Comparison of ENCODE assay signal across 14 cellular contexts in the genomic region with DNA sequence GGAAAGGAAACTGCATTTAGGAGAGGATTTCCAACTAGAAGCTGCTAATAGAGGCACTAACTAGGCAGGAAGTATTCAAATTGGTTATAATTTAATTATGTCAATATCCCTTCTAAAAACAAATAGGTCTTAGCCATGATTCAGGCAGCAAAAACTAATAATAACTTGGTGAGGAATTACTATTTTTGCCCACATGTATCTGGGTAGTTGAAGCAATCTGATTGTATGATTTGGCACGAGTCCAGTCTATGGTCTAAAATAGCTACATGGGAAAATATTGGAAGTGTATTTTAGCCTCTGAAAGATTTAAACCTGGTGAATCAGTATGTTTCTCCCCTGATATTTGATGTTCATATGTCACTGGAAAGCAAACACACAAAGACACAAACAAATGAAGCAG.
"Had no signal": no experiment of that assay in that cellular context is flagged by ENCODE, and none has a peak within 500 bp of the region (broad histone marks: within the 10 kb centered on the region; RNA-seq: fewer than 3 reads in every experiment).

No MANE protein-coding gene starts in this region.

- H3K4me3 ChIP-seq: gastrocnemius medialis, heart right ventricle, left lung, suprapubic skin had no signal

- DNase-seq: activated naive CD4-positive, alpha-beta T cell treated with anti-CD3 and anti-CD28 coated beads, Interleukin-2, amount 50 U/mL, for 16 hours; effector CD4-positive, alpha-beta T cell; gastrocnemius medialis; heart right ventricle; left lung; nephron progenitor cell; stimulated activated CD4-positive, alpha-beta T cell treated with anti-CD3 and anti-CD28 coated beads, Interleukin-2, amount 100 ng/mL, for 48 hours; stimulated activated naive CD4-positive, alpha-beta T cell treated with Interleukin-2 at 50 U/mL for 16 hours; T-helper 2 cell had no signal

- H3K27me3 ChIP-seq: gastrocnemius medialis, heart right ventricle, left lung, suprapubic skin had no signal

- H3K4me3 Mint-ChIP-seq: memory B cell, nephron progenitor cell had no signal

- H3K4me1 ChIP-seq: left lung, suprapubic skin had no signal

- H3K4me1 Mint-ChIP-seq: memory B cell, nephron progenitor cell had no signal

- H3K27ac ChIP-seq: gastrocnemius medialis, left lung, suprapubic skin had no signal

- H3K9me3 ChIP-seq: gastrocnemius medialis, left lung, suprapubic skin had no signal

- H3K36me3 ChIP-seq: gastrocnemius medialis, heart right ventricle, left lung, suprapubic skin had no signal

- H3K36me3 Mint-ChIP-seq: memory B cell had no signal

- FAIRE-seq: bronchial epithelial cell, colon, keratinocyte had no signal

- H3K27ac Mint-ChIP-seq: memory B cell, nephron progenitor cell had no signal
